ENCODE assay signal across 9 cellular contexts in genomic region chr1:151534662-151535278, GRCh38. TPM values are rescaled to one million over a fixed set of nuclear protein-coding genes. Genes with fewer than 3 reads are reported as not detected.
DNase-seq lines count a peak whose midpoint lies in the region; ATAC-seq and TF ChIP-seq lines count a peak whose summit lies in the region.
"Had no signal": no experiment of that assay in that cellular context is flagged by ENCODE, and none has a peak within 500 bp of the region (broad histone marks: within the 10 kb centered on the region; RNA-seq: fewer than 3 reads in every experiment).

No MANE protein-coding gene starts in this region.

- H3K36me3 ChIP-seq in Caco-2 (ENCODE audit: control insufficient read depth, insufficient read depth, low read length) (peaks cover 11% of the 10 kb centered on the region), Peyer's patch (peaks cover 0 to 64% (median 0%) of the 10 kb centered on the region in 3 donors), neutrophil (no peaks in the 10 kb centered on the region), testis (ENCODE audit: low read depth, missing control alignments) (no peaks in the 10 kb centered on the region)

- POLR2A ChIA-PET in Caco-2 (lab: Charles Lee), result no interaction called here

- DNase-seq in Caco-2 (peak; percentile 77 to 86), HT-29 (ENCODE audit: low spot score) (peak; percentile 79), Peyer's patch (peak; percentile 74 to 90 (median 82)), fibroblast of mammary gland (ENCODE audit: low read depth) (peak; percentile 69), testis (peak; percentile 90), OCI-M2 (lab: John Stamatoyannopoulos, UW; ENCODE audit: unreplicated experiment) (no peak)
- peak; percentile 73 for DNase-seq in activated T-cell treated with anti-CD3 and anti-CD28 coated beads, Interleukin-2, amount 50 U/mL, for 4 hours

- peaks cover 99% of the 10 kb centered on the region for H3K36me3 Mint-ChIP-seq in Caco-2 (ENCODE audit: insufficient read depth, unreplicated experiment)
- H3K36me3 Mint-ChIP-seq in activated T-cell treated with anti-CD3 and anti-CD28 coated beads, Interleukin-2, amount 50 U/mL, for 4 hours (ENCODE audit: insufficient read depth), result no peaks in the 10 kb centered on the region

- H3K4me1 Mint-ChIP-seq in Caco-2 (ENCODE audit: low read depth, unreplicated experiment), result peaks cover 35% of the 10 kb centered on the region
- H3K4me1 Mint-ChIP-seq in activated T-cell treated with anti-CD3 and anti-CD28 coated beads, Interleukin-2, amount 50 U/mL, for 4 hours (ENCODE audit: low read depth), result peaks cover 4% of the 10 kb centered on the region

- no peak overlapping the region for H3K27ac Mint-ChIP-seq in Caco-2 (ENCODE audit: unreplicated experiment)
- H3K27ac Mint-ChIP-seq: T-helper 1 cell treated with Interleukin-12 subunit alpha and Interleukin-12 subunit beta and Interleukin-4 antibody, amounts not matched to agents 30 μg/mL and 1 μg/mL, for 36 hours had no signal

- no peak overlapping the region for H3K4me3 ChIP-seq in Caco-2 (ENCODE audit: low read depth, low read length)
- no peak overlapping the region for H3K4me3 ChIP-seq in Peyer's patch
- H3K4me3 ChIP-seq in fibroblast of mammary gland (ENCODE audit: control insufficient read depth, low read depth, low read length), result no peak overlapping the region
- no peak overlapping the region for H3K4me3 ChIP-seq in neutrophil (ENCODE audit: low read depth in 1 of 2, low read length in 1 of 2)
- H3K4me3 ChIP-seq in testis, result no peak overlapping the region

- TF ChIP-seq CTCF in Caco-2 (IDR thresholded peaks at IDR 0.05; ENCODE audit: insufficient read depth in 1 of 2, low read depth in 1 of 2, low read length in 1 of 2, severe bottlenecking in 1 of 2, unreplicated experiment in 1 of 2), result peak; percentile 81 to 87
- peak; percentile 53 to 82 (median 76) for TF ChIP-seq CTCF in Peyer's patch (IDR thresholded peaks at IDR 0.05)
- peak; percentile 97 for TF ChIP-seq CTCF in fibroblast of mammary gland (conservative IDR thresholded peaks at IDR 0.05; ENCODE audit: control insufficient read depth, insufficient read depth, low read depth, low read length)
- peak; percentile 86 for TF ChIP-seq CTCF in neutrophil (IDR thresholded peaks at IDR 0.05)
- TF ChIP-seq CTCF in testis (IDR thresholded peaks at IDR 0.05), result peak; percentile 55 to 81 (median 76)

- no TSS peak for BruUV-seq in Caco-2 (replicated peaks; lab: Mats Ljungman, UMichigan)

- H3K9me3 Mint-ChIP-seq in Caco-2 (ENCODE audit: unreplicated experiment), result no peaks in the 10 kb centered on the region
- no peaks in the 10 kb centered on the region for H3K9me3 Mint-ChIP-seq in activated T-cell treated with anti-CD3 and anti-CD28 coated beads, Interleukin-2, amount 50 U/mL, for 4 hours
- H3K9me3 Mint-ChIP-seq: T-helper 1 cell treated with Interleukin-12 subunit alpha and Interleukin-12 subunit beta and Interleukin-4 antibody, amounts not matched to agents 30 μg/mL and 1 μg/mL, for 36 hours had no signal

- TF ChIP-seq POLR2A in Peyer's patch (IDR thresholded peaks at IDR 0.05) (no peak), testis (IDR thresholded peaks at IDR 0.05) (no peak)

- H3K4me3 Mint-ChIP-seq in Caco-2 (ENCODE audit: unreplicated experiment), result no peak overlapping the region
- no peak overlapping the region for H3K4me3 Mint-ChIP-seq in activated T-cell treated with anti-CD3 and anti-CD28 coated beads, Interleukin-2, amount 50 U/mL, for 4 hours
- H3K4me3 Mint-ChIP-seq: T-helper 1 cell treated with Interleukin-12 subunit alpha and Interleukin-12 subunit beta and Interleukin-4 antibody, amounts not matched to agents 30 μg/mL and 1 μg/mL, for 36 hours had no signal

- ATAC-seq in activated T-cell treated with anti-CD3 and anti-CD28 coated beads, Interleukin-2, amount 50 U/mL, for 4 hours, result peak; percentile 91 to 92

- 62 to 72% methylated on average over 12 of the region's 12 CpGs for WGBS in testis, 2 donors

- H3K27ac ChIP-seq in Peyer's patch, result no peak overlapping the region
- H3K27ac ChIP-seq in neutrophil, result no peak overlapping the region
- H3K27ac ChIP-seq in testis, result no peak overlapping the region

- CTCF ChIA-PET in Caco-2 (lab: Charles Lee), result no interaction called here

- no peaks in the 10 kb centered on the region for H3K9me3 ChIP-seq in Caco-2
- no peaks in the 10 kb centered on the region for H3K9me3 ChIP-seq in Peyer's patch
- H3K9me3 ChIP-seq in neutrophil, result no peaks in the 10 kb centered on the region
- no peaks in the 10 kb centered on the region for H3K9me3 ChIP-seq in testis

- H3K27me3 ChIP-seq in Caco-2 (replicated peaks; ENCODE audit: control insufficient read depth, insufficient read depth, low read length) (no peaks in the 10 kb centered on the region), Peyer's patch (no peaks in the 10 kb centered on the region), neutrophil (peaks cover 11% of the 10 kb centered on the region), testis (no peaks in the 10 kb centered on the region)

- no peaks in the 10 kb centered on the region for H3K27me3 Mint-ChIP-seq in Caco-2 (ENCODE audit: insufficient read depth, unreplicated experiment)
- peaks cover 3% of the 10 kb centered on the region for H3K27me3 Mint-ChIP-seq in activated T-cell treated with anti-CD3 and anti-CD28 coated beads, Interleukin-2, amount 50 U/mL, for 4 hours (ENCODE audit: low read depth)

- intact Hi-C loops in Caco-2 (cut with micrococcal nuclease; ENCODE audit: unreplicated experiment), result no loop called here
- intact Hi-C loops in testis (cut with DNase I; ENCODE audit: low total_unique reads), result loop anchor here (10.0 kb wide), 1 partner anchor 200 kb away; no protein-coding TSS in a partner anchor

- H3K4me1 ChIP-seq in Caco-2 (peaks cover 9% of the 10 kb centered on the region), Peyer's patch (peaks cover 0 to 6% (median 3%) of the 10 kb centered on the region in 4 donors), neutrophil (ENCODE audit: control insufficient read depth in 1 of 2, insufficient read depth in 1 of 2, low read depth in 1 of 2, low read length in 1 of 2) (peaks cover 6 to 7% of the 10 kb centered on the region in 2 experiments), testis (peaks cover 7% of the 10 kb centered on the region)

RNA-seq across cellular contexts. Expression of gene TUFT1, which starts 5.3 kb away (rescaled TPM):
- total RNA-seq in Caco-2 (2022), result 34.9 and 36.6 TPM in 2 replicates
- total RNA-seq in HT-29 (2014; rRNA removed; shearing (Covaris generic)), result 30.5 and 36.9 TPM in 2 replicates
- 10 to 100 TPM; 12.4 to 23.4 (median 19.3) TPM for total RNA-seq in Peyer's patch
- 1 to 10 TPM; 1.2 to 4.0 (median 2.2) TPM for total RNA-seq in activated T-cell treated with anti-CD3 and anti-CD28 coated beads, Interleukin-2, amount 50 U/mL, for 4 hours
- 10 to 100 TPM; 16.5 to 19.3 TPM for total RNA-seq in testis
- 9.7 TPM for polyA plus RNA-seq in testis (ENCODE audit: insufficient read depth, low read depth, low replicate concordance)

RNA-seq across cellular contexts. Expression of gene CGN, which starts 23.6 kb away (rescaled TPM):
- 147 TPM in 2 replicates for total RNA-seq in Caco-2 (2022)
- 23.5 and 30.7 TPM in 2 replicates for total RNA-seq in HT-29 (2014; rRNA removed; shearing (Covaris generic))
- total RNA-seq in Peyer's patch, result 100 to 1,000 TPM in 3 of 4 donors, 10 to 100 TPM in 1; 34.7 to 180 (median 160) TPM
- total RNA-seq in activated T-cell treated with anti-CD3 and anti-CD28 coated beads, Interleukin-2, amount 50 U/mL, for 4 hours, result 1 to 10 TPM in 1 of 3 donors, under 1 TPM in 2; 0.68 to 1.0 (median 0.94) TPM
- 10 to 100 TPM; 25.7 to 31.6 TPM for total RNA-seq in testis
- polyA plus RNA-seq in testis (ENCODE audit: insufficient read depth, low read depth, low replicate concordance), result 25.9 TPM

Comparison
In these comparisons a context has a peak if more than half of its experiments do, and no peak if none do; other contexts are left out.
1. RNA of gene CGN, which starts 23.6 kb away (total RNA-seq): 34.7 to 180 TPM in Peyer's patch, 147 TPM in Caco-2, 25.7 to 31.6 TPM in testis and 23.5 to 30.7 TPM in HT-29; 0.68 to 1.0 TPM in activated T-cell treated with anti-CD3 and anti-CD28 coated beads, Interleukin-2, amount 50 U/mL, for 4 hours; every median in the first group is over 10 times any median in the second.
2. Peak in every context shown above with its lines, with median percentiles within 50 percentile points of each other: CTCF ChIP-seq.